In the genomic region with DNA sequence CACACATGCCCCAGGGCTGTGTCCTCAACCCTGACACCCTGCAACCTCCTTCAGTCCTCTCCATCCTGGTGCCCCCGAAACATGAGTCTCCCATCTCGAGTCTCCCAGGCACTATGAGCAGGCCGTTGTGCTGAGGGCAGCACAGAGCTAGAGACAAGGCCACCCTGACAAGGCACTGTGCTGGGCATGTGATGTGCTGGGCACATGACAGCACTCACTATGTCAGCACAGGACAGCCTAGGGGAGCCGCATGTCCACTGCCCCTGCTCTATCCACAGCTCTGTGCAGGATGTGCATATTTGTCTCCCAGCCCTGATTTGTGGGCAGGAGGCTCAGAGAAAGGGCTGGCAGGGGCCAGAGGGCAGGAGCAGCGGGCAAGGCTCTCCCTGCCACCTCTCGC, we compare ENCODE assay signal across 18 cellular contexts.
DNase-seq lines count a peak whose midpoint lies in the region; ATAC-seq, FAIRE-seq and TF ChIP-seq lines count a peak whose summit lies in the region.
"Had no signal": no experiment of that assay in that cellular context is flagged by ENCODE, and none has a peak within 500 bp of the region (broad histone marks: within the 10 kb centered on the region; RNA-seq: fewer than 3 reads in every experiment).

No MANE protein-coding gene starts in this region.

- H3K4me2 ChIP-seq in HepG2 (ENCODE audit: low read depth, low read length), result no peak overlapping the region

- no peak for TF ChIP-seq CTCF in HepG2 (CRISPR knock-in tag; IDR thresholded peaks at IDR 0.05)
- no peak for TF ChIP-seq CTCF in right lobe of liver (IDR thresholded peaks at IDR 0.05)
- TF ChIP-seq CTCF in brain (conservative IDR thresholded peaks at IDR 0.05), result no peak
- no peak for TF ChIP-seq CTCF in neural crest cell (conservative IDR thresholded peaks at IDR 0.05)
- TF ChIP-seq CTCF in upper lobe of left lung (IDR thresholded peaks at IDR 0.05), result no peak
- no peak for TF ChIP-seq CTCF in pancreas (IDR thresholded peaks at IDR 0.05)

- no peak overlapping the region for H3K4me3 ChIP-seq in HepG2 (replicated peaks in 1 of 3; ENCODE audit: insufficient read depth in 1 of 3, low read depth in 2 of 3, low read length in 3 of 3)
- no peak overlapping the region for H3K4me3 ChIP-seq in right lobe of liver
- H3K4me3 ChIP-seq in upper lobe of left lung, result no peak overlapping the region
- H3K4me3 ChIP-seq in pancreas, result no peak overlapping the region
- no peak overlapping the region for H3K4me3 ChIP-seq in MG63

- no peak overlapping the region for H3K9ac ChIP-seq in HepG2 (ENCODE audit: insufficient read depth, low read depth, low read length)

- TF ChIP-seq POLR2A in HepG2 (IDR thresholded peaks at IDR 0.05; ENCODE audit: insufficient read depth in 1 of 2, low read depth in 2 of 2, low read length in 2 of 2), result no peak
- no peak for TF ChIP-seq POLR2A in right lobe of liver (IDR thresholded peaks at IDR 0.05)
- no peak for TF ChIP-seq POLR2A in upper lobe of left lung (IDR thresholded peaks at IDR 0.05)

- H3K36me3 ChIP-seq in HepG2 (replicated peaks in 1 of 2; ENCODE audit: control insufficient read depth in 1 of 2, insufficient read depth in 2 of 2, low read length in 2 of 2) (no peaks in the 10 kb centered on the region), right lobe of liver (no peaks in the 10 kb centered on the region), upper lobe of left lung (no peaks in the 10 kb centered on the region), pancreas (no peaks in the 10 kb centered on the region), MG63 (no peaks in the 10 kb centered on the region)

- H3K4me1 Mint-ChIP-seq in brain, result peaks cover 94% of the 10 kb centered on the region
- peaks cover 5% of the 10 kb centered on the region for H3K4me1 Mint-ChIP-seq in neural crest cell
- H3K4me1 Mint-ChIP-seq: B cell, CD14-positive monocyte, IgD-negative memory B cell had no signal

- H3K27ac Mint-ChIP-seq in brain (peak overlapping the region in 3 of 5 experiments; percentile 45 to 71 (median 66)), neural crest cell (ENCODE audit: unreplicated experiment) (peak overlapping the region; percentile 62)
- H3K27ac Mint-ChIP-seq: B cell, HFFc6, IgD-negative memory B cell had no signal

- no TSS peak for BruUV-seq in HepG2 (replicated peaks; lab: Mats Ljungman, UMichigan)

- H2AFZ ChIP-seq in HepG2 (ENCODE audit: low read length), result no peak overlapping the region

- 23% methylated on average over 5 of the region's 6 CpGs for WGBS in HepG2 (ENCODE audit: low lambda C conversion rate)
- 100% methylated on average over 1 of the region's 6 CpGs for WGBS in right lobe of liver (ENCODE audit: insufficient coverage, low coverage, low lambda C conversion rate, missing lambda C conversion rate)
- 75 to 91% methylated on average over 3 to 6 of the region's 6 CpGs for WGBS in upper lobe of left lung, 2 donors
- WGBS in pancreas, 2 donors, result 86 to 91% methylated on average over 6 of the region's 6 CpGs

- H3K4me3 Mint-ChIP-seq in brain (no peak overlapping the region), neural crest cell (no peak overlapping the region)
- H3K4me3 Mint-ChIP-seq: B cell; CD14-positive monocyte; CD8-positive, alpha-beta T cell; HFFc6; IgD-negative memory B cell had no signal

- FAIRE-seq in HepG2 (lab: Jason Lieb, UNC) (no peak), pancreas (lab: Jason Lieb, UNC) (no peak)
- FAIRE-seq: A204.1 had no signal

- H3K36me3 Mint-ChIP-seq in brain (no peaks in the 10 kb centered on the region), neural crest cell (ENCODE audit: low read depth) (no peaks in the 10 kb centered on the region)
- H3K36me3 Mint-ChIP-seq: CD14-positive monocyte; CD8-positive, alpha-beta T cell had no signal

- in situ Hi-C loops in HepG2 (cut with HindIII; ENCODE audit: extremely low pct_ligation_motif_present, low pct_unique_long_range_greater_than_20kb), result no loop called here

- H4K20me1 ChIP-seq in HepG2 (ENCODE audit: insufficient read depth, low read length), result no peaks in the 10 kb centered on the region

- peaks cover 11% of the 10 kb centered on the region; the same call in 1 of the 2 replicates for H3K9me3 ChIP-seq in HepG2 (ENCODE audit: low read length)
- H3K9me3 ChIP-seq in right lobe of liver, result no peaks in the 10 kb centered on the region
- H3K9me3 ChIP-seq in upper lobe of left lung, result no peaks in the 10 kb centered on the region
- H3K9me3 ChIP-seq in pancreas, result no peaks in the 10 kb centered on the region
- H3K9me3 ChIP-seq in MG63, result peaks cover 5% of the 10 kb centered on the region; the same call in 1 of the 2 replicates

- CTCF ChIA-PET in HepG2 (lab: Yijun Ruan, JAX; ENCODE audit: low intra/inter-chr PET ratio, low total read pairs), result no interaction called here

- no peaks in the 10 kb centered on the region for H3K4me1 ChIP-seq in HepG2 (ENCODE audit: insufficient read depth, low read length)
- H3K4me1 ChIP-seq in right lobe of liver, result no peaks in the 10 kb centered on the region
- no peaks in the 10 kb centered on the region for H3K4me1 ChIP-seq in upper lobe of left lung
- H3K4me1 ChIP-seq in pancreas, result no peaks in the 10 kb centered on the region

- POLR2A ChIA-PET in HepG2 (lab: Yijun Ruan, JAX), result no interaction called here

- no peak for TF ChIP-seq RAD21 in HepG2 (CRISPR knock-in tag; IDR thresholded peaks at IDR 0.05)

- no peak overlapping the region for H3K27ac ChIP-seq in HepG2 (ENCODE audit: extremely low read length, insufficient read depth, low read length)
- H3K27ac ChIP-seq in right lobe of liver, result no peak overlapping the region
- no peak overlapping the region for H3K27ac ChIP-seq in upper lobe of left lung
- no peak overlapping the region for H3K27ac ChIP-seq in pancreas

- peak; percentile 42; the same call in 2 of the 3 replicates for ATAC-seq in HepG2
- no peak for ATAC-seq in right lobe of liver
- peak; percentile 25 to 52 for ATAC-seq in upper lobe of left lung (ENCODE audit: low FRiP score in 2 of 2)
- no peak for ATAC-seq in pancreas
- ATAC-seq in HG02870 (IDR thresholded peaks at IDR 0.05; ENCODE audit: unreplicated experiment), result no peak
- ATAC-seq: CD8-positive, alpha-beta T cell had no signal

- H3K79me2 ChIP-seq in HepG2 (ENCODE audit: insufficient read depth, low read length), result no peaks in the 10 kb centered on the region

- intact Hi-C loops in HepG2 (cut with micrococcal nuclease; ENCODE audit: unreplicated experiment) (no loop called here), right lobe of liver (cut with DNase I) (no loop called here), pancreas (cut with DNase I) (no loop called here)

- H3K9me3 Mint-ChIP-seq in brain (peaks cover 0 to 4% (median 2%) of the 10 kb centered on the region in 5 experiments), neural crest cell (no peaks in the 10 kb centered on the region)
- H3K9me3 Mint-ChIP-seq: CD8-positive, alpha-beta T cell had no signal

- H3K27me3 ChIP-seq in HepG2 (ENCODE audit: control insufficient read depth in 1 of 2, insufficient read depth in 2 of 2, low read length in 2 of 2) (peaks cover 0 to 6% of the 10 kb centered on the region in 2 experiments; a peak in 1 of 5 replicates), right lobe of liver (no peaks in the 10 kb centered on the region), upper lobe of left lung (no peaks in the 10 kb centered on the region), pancreas (no peaks in the 10 kb centered on the region), MG63 (no peaks in the 10 kb centered on the region)

- DNase-seq in HepG2 (ENCODE audit: low spot score) (no peak), right lobe of liver (no peak), neural crest cell (ENCODE audit: low read depth, low spot score) (no peak), upper lobe of left lung (peak in 1 of 2 donors; percentile 19), pancreas (no peak), MG63 (no peak)
- DNase-seq: CD8-positive, alpha-beta T cell; COR-L47; DMS53; GF-D8; HCEC 1CT; HFFc6 had no signal

- H3K27me3 Mint-ChIP-seq in brain (peaks cover 5% of the 10 kb centered on the region), neural crest cell (ENCODE audit: low read depth) (no peaks in the 10 kb centered on the region)
- H3K27me3 Mint-ChIP-seq: B cell, IgD-negative memory B cell had no signal

- TF ChIP-seq EP300 in HepG2 (IDR thresholded peaks at IDR 0.05; ENCODE audit: low read depth in 2 of 2, low read length in 2 of 2) (no peak), HepG2 (CRISPR knock-in tag; IDR thresholded peaks at IDR 0.05; ENCODE audit: borderline replicate concordance) (no peak), upper lobe of left lung (IDR thresholded peaks at IDR 0.05) (no peak)

TF ChIP-seq in HepG2, 621 proteins besides CTCF, POLR2A, EP300 and RAD21:
- TF ChIP-seq SRY (CRISPR knock-in tag; IDR thresholded peaks at IDR 0.05), result no peak
- TF ChIP-seq, protein P1, sequence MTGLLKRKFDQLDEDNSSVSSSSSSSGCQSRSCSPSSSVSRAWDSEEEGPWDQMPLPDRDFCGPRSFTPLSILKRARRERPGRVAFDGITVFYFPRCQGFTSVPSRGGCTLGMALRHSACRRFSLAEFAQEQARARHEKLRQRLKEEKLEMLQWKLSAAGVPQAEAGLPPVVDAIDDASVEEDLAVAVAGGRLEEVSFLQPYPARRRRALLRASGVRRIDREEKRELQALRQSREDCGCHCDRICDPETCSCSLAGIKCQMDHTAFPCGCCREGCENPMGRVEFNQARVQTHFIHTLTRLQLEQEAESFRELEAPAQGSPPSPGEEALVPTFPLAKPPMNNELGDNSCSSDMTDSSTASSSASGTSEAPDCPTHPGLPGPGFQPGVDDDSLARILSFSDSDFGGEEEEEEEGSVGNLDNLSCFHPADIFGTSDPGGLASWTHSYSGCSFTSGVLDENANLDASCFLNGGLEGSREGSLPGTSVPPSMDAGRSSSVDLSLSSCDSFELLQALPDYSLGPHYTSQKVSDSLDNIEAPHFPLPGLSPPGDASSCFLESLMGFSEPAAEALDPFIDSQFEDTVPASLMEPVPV (CRISPR knock-in tag; IDR thresholded peaks at IDR 0.05), result no peak
- no peak for TF ChIP-seq MYNN (CRISPR knock-in tag; IDR thresholded peaks at IDR 0.05; ENCODE audit: low read depth)
- TF ChIP-seq, protein P2, sequence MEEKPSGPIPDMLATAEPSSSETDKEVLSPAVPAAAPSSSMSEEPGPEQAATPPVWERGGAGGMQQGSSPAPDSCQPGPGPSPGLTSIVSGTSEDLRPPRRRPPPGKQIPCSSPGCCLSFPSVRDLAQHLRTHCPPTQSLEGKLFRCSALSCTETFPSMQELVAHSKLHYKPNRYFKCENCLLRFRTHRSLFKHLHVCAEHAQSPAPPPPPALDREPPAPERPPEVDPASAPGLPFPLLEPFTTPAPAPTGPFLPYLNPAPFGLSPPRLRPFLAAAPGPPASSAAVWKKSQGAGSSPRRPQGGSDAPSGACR (CRISPR knock-in tag; IDR thresholded peaks at IDR 0.05), result no peak

Comparison
In these comparisons a context has a peak if more than half of its experiments do, and no peak if none do; other contexts are left out.
1. ATAC-seq: peak in HepG2 (single experiment) and upper lobe of left lung (2 of 2); none in right lobe of liver (0 of 4), pancreas (0 of 4) and HG02870 (single experiment).